In the genomic region with DNA sequence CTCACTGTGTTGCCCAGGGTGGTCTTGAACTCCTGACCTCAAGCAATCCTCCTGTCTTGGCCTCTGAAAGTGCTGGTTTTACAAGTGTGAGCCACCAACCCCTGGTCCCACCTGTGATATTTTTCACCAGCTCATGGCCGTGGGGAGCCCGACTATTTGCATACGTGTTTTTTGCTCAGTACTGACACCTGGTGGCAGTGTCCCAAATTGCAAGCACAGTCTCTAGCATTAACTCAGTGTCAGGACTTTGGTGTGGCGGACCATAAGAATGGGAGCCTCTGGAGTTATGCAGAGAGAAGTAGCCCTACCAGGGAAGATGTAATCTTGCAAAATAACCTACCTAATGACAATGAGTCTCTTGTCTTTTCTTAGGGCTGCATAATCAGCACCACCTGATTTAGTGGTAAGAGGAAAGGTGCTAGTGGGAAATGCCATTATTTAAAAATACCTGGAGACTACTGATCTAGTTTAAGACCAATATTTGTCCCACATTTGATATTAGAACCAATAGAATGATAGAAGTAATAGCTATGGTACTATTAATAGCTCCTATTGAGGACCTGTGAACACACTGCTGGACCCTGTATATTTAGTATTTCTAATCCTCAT, we compare ENCODE assay signal across 8 cellular contexts.
A peak's percentile ranks its signal among the peaks of the same experiment; 100 is the strongest.
DNase-seq lines count a peak whose midpoint lies in the region; ATAC-seq, FAIRE-seq and TF ChIP-seq lines count a peak whose summit lies in the region.

No MANE protein-coding gene starts in this region.

- SMC1A ChIA-PET in GM12878 (lab: Charles Lee; ENCODE audit: uncharacterized antibody, unreplicated experiment), result no interaction called here

- TF ChIP-seq CTCF in GM12872 (IDR thresholded peaks at IDR 0.05; ENCODE audit: insufficient read depth, low read depth, low read length) (peak; percentile 65), GM12878 (IDR thresholded peaks at IDR 0.05 in 2 of 3, conservative IDR thresholded peaks at IDR 0.05 in 1 of 3; ENCODE audit: control insufficient read depth in 2 of 3, extremely low read depth in 1 of 3, insufficient read depth in 1 of 3, low read depth in 3 of 3, low read length in 3 of 3) (peak in 2 of 3 experiments; percentile 54 to 63; a peak in 5 of 6 replicates), progenitor cell of endocrine pancreas (IDR thresholded peaks at IDR 0.05; ENCODE audit: unreplicated experiment) (peak; percentile 58), coronary artery (IDR thresholded peaks at IDR 0.05) (no peak)

- 36% methylated on average over 4 of the region's 4 CpGs for WGBS in GM12878 (ENCODE audit: insufficient coverage, insufficient replicate concordance, low lambda C conversion rate, missing lambda C conversion rate)

- no peak for TF ChIP-seq EP300 in GM12878 (IDR thresholded peaks at IDR 0.05; ENCODE audit: borderline replicate concordance in 1 of 2, control insufficient read depth in 1 of 2, low read depth in 2 of 2, low read length in 2 of 2)

- RAD21 ChIA-PET in GM12878 (lab: Charles Lee; ENCODE audit: unreplicated experiment), result no interaction called here

- no peak overlapping the region for H3K9ac ChIP-seq in GM12878 (ENCODE audit: control insufficient read depth, insufficient read depth, low read length)

- intact Hi-C loops in GM12878 (cut with micrococcal nuclease; ENCODE audit: unreplicated experiment), result no loop called here

- H3K9me3 Mint-ChIP-seq in progenitor cell of endocrine pancreas (ENCODE audit: low read depth), result no peaks in the 10 kb centered on the region

- H3K27ac ChIP-seq in GM12878 (ENCODE audit: control insufficient read depth, insufficient read depth) (no peak overlapping the region), coronary artery (no peak overlapping the region)

- H3K79me2 ChIP-seq in GM12878 (ENCODE audit: control insufficient read depth, insufficient read depth, low read length), result no peaks in the 10 kb centered on the region

- CTCF ChIA-PET in GM12878 (lab: Yijun Ruan, JAX), result interaction anchor here (0.6 to 1.4 kb wide), 6 partner anchors 35 to 1315 kb away, joined by 3 to 4 read pairs (median 4); no protein-coding TSS in a partner anchor

- no peak for FAIRE-seq in GM12878 (lab: Jason Lieb, UNC)

- H3K4me3 ChIP-seq in GM12878 (no peak overlapping the region), coronary artery (no peak overlapping the region)

- DNase-seq in NCI-H460 (ENCODE audit: extremely low read depth, low read depth) (peak; percentile 7), GM12878 (ENCODE audit: low read depth, low spot score) (no peak), progenitor cell of endocrine pancreas (ENCODE audit: low spot score, unreplicated experiment) (no peak), ecto neural progenitor cell (ENCODE audit: low spot score) (no peak), NCI-H748 treated with DMSO at 0.1 percent for 48 hours (lab: John Stamatoyannopoulos, UW) (no peak), superior temporal gyrus (ENCODE audit: extremely low spot score) (no peak), coronary artery (ENCODE audit: low spot score) (no peak)

- POLR2A ChIA-PET in GM12878 (lab: Charles Lee), result no interaction called here

- peaks cover 0 to 2% of the 10 kb centered on the region in 2 experiments; a peak in 2 of 4 replicates for H3K27me3 ChIP-seq in GM12878 (replicated peaks in 1 of 2; ENCODE audit: control insufficient read depth in 2 of 2, insufficient read depth in 2 of 2, low read length in 1 of 2)

- no peaks in the 10 kb centered on the region; the same call in 2 of the 3 replicates for H3K9me3 ChIP-seq in GM12878 (replicated peaks; ENCODE audit: control insufficient read depth, insufficient read depth, low read length)

- ATAC-seq in GM12878, result no peak; the same call in 2 of the 3 replicates

- no peak overlapping the region for H3K4me3 Mint-ChIP-seq in progenitor cell of endocrine pancreas (ENCODE audit: low read depth)

- BruUV-seq in GM12878 (replicated peaks; lab: Mats Ljungman, UMichigan), result no TSS peak

- H3K4me2 ChIP-seq in GM12878 (ENCODE audit: control insufficient read depth, insufficient read depth), result no peak overlapping the region

- no peak overlapping the region for H2AFZ ChIP-seq in GM12878 (ENCODE audit: control insufficient read depth, low read depth, low read length)

- H3K4me1 Mint-ChIP-seq in progenitor cell of endocrine pancreas (ENCODE audit: low read depth), result peaks cover 38% of the 10 kb centered on the region

- no peak for TF ChIP-seq POLR2A in GM12878 (IDR thresholded peaks at IDR 0.05; ENCODE audit: low read depth, low read length)

- peaks cover 36% of the 10 kb centered on the region for H3K27me3 Mint-ChIP-seq in progenitor cell of endocrine pancreas

- H4K20me1 ChIP-seq in GM12878 (ENCODE audit: control insufficient read depth, insufficient read depth), result no peaks in the 10 kb centered on the region

- no peaks in the 10 kb centered on the region for H3K4me1 ChIP-seq in GM12878 (ENCODE audit: control insufficient read depth, insufficient read depth, low read length)

- H3K27ac Mint-ChIP-seq in progenitor cell of endocrine pancreas, result no peak overlapping the region

- TF ChIP-seq RAD21 in GM12878 (IDR thresholded peaks at IDR 0.05; ENCODE audit: insufficient read depth, low read depth, low read length), result no peak

- in situ Hi-C loops in GM12878 (cut with MboI), result no loop called here

- H3K36me3 ChIP-seq in GM12878 (ENCODE audit: control insufficient read depth in 2 of 2, insufficient read depth in 2 of 2, low read length in 1 of 2), result no peaks in the 10 kb centered on the region

- H3K36me3 Mint-ChIP-seq in progenitor cell of endocrine pancreas (ENCODE audit: insufficient read depth), result no peaks in the 10 kb centered on the region

TF ChIP-seq in GM12878, 131 proteins besides CTCF, POLR2A, EP300 and RAD21:
- no peak for TF ChIP-seq EGR1 (IDR thresholded peaks at IDR 0.05; ENCODE audit: borderline replicate concordance in 1 of 2, low read depth in 2 of 2, low read length in 2 of 2)
- TF ChIP-seq POU2F2 (IDR thresholded peaks at IDR 0.05; ENCODE audit: borderline replicate concordance, low read depth, low read length), result peak; percentile 63; the same call in 1 of the 3 replicates
